ENCODE assay signal across 21 cellular contexts in the genomic region with DNA sequence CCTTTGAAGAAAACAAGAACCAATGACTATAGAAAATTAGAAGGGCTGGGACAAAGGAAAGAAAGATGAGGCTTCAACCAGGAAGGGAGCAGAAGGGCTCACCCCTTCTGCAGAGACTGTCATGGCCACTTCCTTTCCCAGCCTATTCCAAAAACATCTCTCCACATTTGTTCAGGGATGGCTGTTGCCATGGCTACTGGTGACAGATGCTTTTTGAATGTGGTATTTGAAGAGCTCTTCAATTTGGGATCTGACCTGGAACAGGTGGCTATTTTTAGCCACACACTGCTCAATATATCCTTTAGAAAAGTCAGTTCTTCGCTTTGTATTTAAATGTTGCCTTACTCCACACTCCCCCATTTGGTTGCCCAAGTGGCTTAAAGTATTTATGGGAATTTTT.
A peak's percentile ranks its signal among the peaks of the same experiment; 100 is the strongest.
DNase-seq lines count a peak whose midpoint lies in the region; ATAC-seq, FAIRE-seq and TF ChIP-seq lines count a peak whose summit lies in the region.
"Had no signal": no experiment of that assay in that cellular context is flagged by ENCODE, and none has a peak within 500 bp of the region (broad histone marks: within the 10 kb centered on the region; RNA-seq: fewer than 3 reads in every experiment).

No MANE protein-coding gene starts in this region.

- no peak overlapping the region for H3K27ac ChIP-seq in psoas muscle
- no peak overlapping the region for H3K27ac ChIP-seq in upper lobe of right lung
- H3K27ac ChIP-seq: SK-N-MC had no signal

- FAIRE-seq in GM12891 (lab: Jason Lieb, UNC): no peak
- FAIRE-seq: GM12878 had no signal

- H3K36me3 ChIP-seq in psoas muscle (ENCODE audit: insufficient read depth in 1 of 2, low read depth in 1 of 2) (no peaks in the 10 kb centered on the region), upper lobe of right lung (no peaks in the 10 kb centered on the region)

- ATAC-seq in psoas muscle (no peak), GM18520 (IDR thresholded peaks at IDR 0.05; ENCODE audit: unreplicated experiment) (no peak), upper lobe of right lung (no peak)
- ATAC-seq: activated T-helper 17 cell treated with anti-CD3 and anti-CD28 coated beads, Interleukin-2, amount 50 U/mL, for 72 hours; GM12878; natural killer cell treated with Interleukin-12 subunit alpha and Interleukin-12 subunit beta and Interleukin-15 and Interleukin-18, amount 100 ng/mL, for 72 hours had no signal

- no peak for TF ChIP-seq POLR2A in GM12891 (IDR thresholded peaks at IDR 0.05; ENCODE audit: low read depth, low read length)

- H3K4me1 ChIP-seq in psoas muscle (no peaks in the 10 kb centered on the region), upper lobe of right lung (no peaks in the 10 kb centered on the region)

- DNase-seq in DMS79 (lab: John Stamatoyannopoulos, UW) (peak; percentile 90), NCI-H1417 treated with DMSO at 0.1 percent for 48 hours (lab: John Stamatoyannopoulos, UW) (peak; percentile 71), NCI-H345 treated with DMSO at 0.1 percent for 48 hours (lab: John Stamatoyannopoulos, UW; ENCODE audit: unreplicated experiment) (peak; percentile 85), cerebellum (ENCODE audit: low spot score) (peak; percentile 11), psoas muscle (no peak), GM12891 (ENCODE audit: insufficient read length, low spot score) (no peak), upper lobe of right lung (no peak)
- DNase-seq: activated CD4-positive, CD25-positive, alpha-beta regulatory T cell treated with anti-CD3 and anti-CD28 coated beads, Interleukin-2, amount 50 U/mL, for 72 hours; dermis blood vessel endothelial cell; foreskin melanocyte; GF-D8; Karpas-422; kidney glomerular epithelial cell; mesenchymal stem cell; NCI-H2081 treated with DMSO at 0.1 percent for 48 hours; stimulated activated CD4-positive, alpha-beta T cell treated with anti-CD3 and anti-CD28 coated beads, Interleukin-2, amount 100 ng/mL, for 48 hours had no signal

- TF ChIP-seq CTCF in psoas muscle (IDR thresholded peaks at IDR 0.05) (no peak), upper lobe of right lung (IDR thresholded peaks at IDR 0.05) (no peak)

- H3K4me3 ChIP-seq in psoas muscle: no peak overlapping the region
- no peak overlapping the region for H3K4me3 ChIP-seq in upper lobe of right lung
- H3K4me3 ChIP-seq: GM12878, SK-N-MC had no signal

- WGBS in psoas muscle, 3 donors: 76 to 81% (median 80%) methylated on average over 1 of the region's 1 CpG

- H3K27me3 ChIP-seq in psoas muscle (ENCODE audit: insufficient read depth in 3 of 3, low read length in 2 of 3) (no peaks in the 10 kb centered on the region), upper lobe of right lung (no peaks in the 10 kb centered on the region)

- H3K9me3 ChIP-seq in psoas muscle: no peaks in the 10 kb centered on the region
- no peaks in the 10 kb centered on the region for H3K9me3 ChIP-seq in upper lobe of right lung

- intact Hi-C loops in psoas muscle (cut with DNase I) (no loop called here), upper lobe of right lung (cut with DNase I) (no loop called here)

TF ChIP-seq in GM12891, 5 proteins besides CTCF, POLR2A, EP300 and RAD21:
- TF ChIP-seq POLR2AphosphoS5 (IDR thresholded peaks at IDR 0.05; ENCODE audit: low read depth, low read length): no peak
- TF ChIP-seq SPI1 (IDR thresholded peaks at IDR 0.05; ENCODE audit: low read depth, low read length): no peak
- TF ChIP-seq POU2F2 (IDR thresholded peaks at IDR 0.05; ENCODE audit: low read depth, low read length): no peak
- TF ChIP-seq TAF1 (IDR thresholded peaks at IDR 0.05; ENCODE audit: low read depth, low read length): no peak
- TF ChIP-seq PAX5 (IDR thresholded peaks at IDR 0.05; ENCODE audit: insufficient read depth, low read length, severe bottlenecking): no peak

Comparison
In these comparisons a context has a peak if more than half of its experiments do, and no peak if none do; other contexts are left out.
1. DNase-seq: peak in DMS79 (single experiment), NCI-H1417 treated with DMSO at 0.1 percent for 48 hours (single experiment), NCI-H345 treated with DMSO at 0.1 percent for 48 hours (single experiment) and cerebellum (single experiment); none in psoas muscle (0 of 2), GM12891 (single experiment) and upper lobe of right lung (single experiment).